In the genomic region with DNA sequence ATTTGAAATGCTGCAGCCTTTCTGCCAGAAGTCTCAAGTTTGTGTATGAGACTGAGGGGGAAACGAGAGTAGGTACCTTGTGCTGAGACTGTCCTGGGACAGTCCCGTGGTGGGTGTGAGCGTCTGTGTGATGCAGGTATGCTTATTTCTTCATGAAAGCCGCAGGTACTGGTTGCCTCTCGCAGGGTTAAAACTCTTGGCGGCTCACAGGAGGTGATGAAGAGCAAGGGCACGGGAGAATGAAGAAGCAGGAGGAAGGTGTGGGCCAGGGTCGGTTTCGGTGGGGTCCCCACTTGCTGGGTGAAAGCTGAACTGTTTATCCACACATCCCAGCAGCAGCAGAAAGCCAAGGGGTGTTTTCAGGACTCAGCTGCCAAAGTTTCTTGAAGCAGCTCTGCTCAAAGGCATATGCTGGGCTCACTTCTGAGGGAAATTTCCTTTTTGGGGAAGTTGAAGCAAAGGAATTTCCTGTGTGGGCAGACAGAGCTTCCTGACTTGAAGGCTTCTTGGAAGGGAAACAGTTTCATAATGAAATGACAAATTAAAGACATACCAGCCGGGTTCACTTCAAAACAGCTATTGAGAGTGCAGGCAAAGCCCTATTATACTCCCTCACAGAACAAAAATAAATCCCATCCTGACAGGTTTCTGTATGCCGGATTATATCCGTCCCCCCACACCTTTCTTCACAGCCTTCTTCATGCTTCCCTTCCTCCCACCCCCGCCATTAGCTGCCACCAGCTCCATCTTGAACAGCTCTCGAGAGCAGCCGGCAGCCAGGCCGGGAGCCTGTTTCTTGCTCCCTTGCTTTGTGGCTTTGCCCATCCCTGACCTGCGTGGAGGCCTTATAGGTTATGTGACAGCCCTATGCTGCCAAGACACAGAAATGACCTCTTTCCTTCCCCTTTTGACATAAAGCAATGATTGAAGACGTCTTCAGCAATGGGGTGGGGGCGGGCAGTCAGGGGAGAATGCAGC, we compare ENCODE assay signal across 9 cellular contexts.
DNase-seq lines count a peak whose midpoint lies in the region; ATAC-seq, FAIRE-seq and TF ChIP-seq lines count a peak whose summit lies in the region.
"Had no signal": no experiment of that assay in that cellular context is flagged by ENCODE, and none has a peak within 500 bp of the region (broad histone marks: within the 10 kb centered on the region; RNA-seq: fewer than 3 reads in every experiment).

No MANE protein-coding gene starts in this region.

- peaks cover 63 to 93% of the 10 kb centered on the region in 2 donors for H3K4me1 ChIP-seq in thoracic aorta (ENCODE audit: control insufficient read depth in 1 of 2, low read depth in 2 of 2)

- DNase-seq in NCI-H82 (lab: John Stamatoyannopoulos, UW) (peak; percentile 13), NCI-H82 treated with DMSO at 0.1 percent for 48 hours (lab: John Stamatoyannopoulos, UW; ENCODE audit: unreplicated experiment) (no peak), ecto neural progenitor cell (ENCODE audit: low spot score) (peak; percentile 49), nephron progenitor cell (peak; percentile 26), thoracic aorta (ENCODE audit: low spot score) (no peak), H54 (ENCODE audit: insufficient read length, low spot score) (no peak)
- peak; percentile 87 for DNase-seq in activated CD4-positive, alpha-beta T cell treated with anti-CD3 and anti-CD28 coated beads for 48 hours

- peak overlapping the region; percentile 18 for H3K4me3 Mint-ChIP-seq in nephron progenitor cell

- H3K27ac ChIP-seq in thoracic aorta, result peak overlapping the region; percentile 94 to 97
- H3K27ac ChIP-seq: 22Rv1 had no signal

- TF ChIP-seq CTCF in nephron progenitor cell (IDR thresholded peaks at IDR 0.05) (no peak), thoracic aorta (IDR thresholded peaks at IDR 0.05) (no peak)

- peaks cover 42% of the 10 kb centered on the region for H3K4me1 Mint-ChIP-seq in nephron progenitor cell

- H3K9me3 ChIP-seq in thoracic aorta, result no peaks in the 10 kb centered on the region

- no peaks in the 10 kb centered on the region for H3K36me3 ChIP-seq in thoracic aorta

- no peak for TF ChIP-seq POLR2A in H54 (IDR thresholded peaks at IDR 0.05; ENCODE audit: low read depth, low read length)

- no peaks in the 10 kb centered on the region for H3K9me3 Mint-ChIP-seq in nephron progenitor cell

- peak overlapping the region; percentile 51 for H3K4me3 ChIP-seq in thoracic aorta

- peaks cover 14% of the 10 kb centered on the region for H3K36me3 Mint-ChIP-seq in nephron progenitor cell (ENCODE audit: low read depth)

- peaks cover 8% of the 10 kb centered on the region for H3K27me3 Mint-ChIP-seq in nephron progenitor cell (ENCODE audit: low read depth, poor library complexity)

- H3K27ac Mint-ChIP-seq in nephron progenitor cell, result peak overlapping the region; percentile 96

- no peak for FAIRE-seq in H54 (lab: Jason Lieb, UNC)

- ATAC-seq in HG03354 (IDR thresholded peaks at IDR 0.05; ENCODE audit: poor library complexity, severe bottlenecking, unreplicated experiment), result peak; percentile 67
- peak; percentile 35 for ATAC-seq in thoracic aorta (ENCODE audit: insufficient number of reproducible peaks, low FRiP score, low read depth)

- H3K27me3 ChIP-seq in thoracic aorta (replicated peaks; ENCODE audit: insufficient read depth), result no peaks in the 10 kb centered on the region

Comparison
In these comparisons a context has a peak if more than half of its experiments do, and no peak if none do; other contexts are left out.
1. DNase-seq: peak in NCI-H82 (single experiment), activated CD4-positive, alpha-beta T cell treated with anti-CD3 and anti-CD28 coated beads for 48 hours (single experiment), ecto neural progenitor cell (single experiment) and nephron progenitor cell (single experiment); none in NCI-H82 treated with DMSO at 0.1 percent for 48 hours (single experiment), thoracic aorta (single experiment) and H54 (single experiment).